In genomic region chr7:132425920-132426319, GRCh38 we compare ENCODE assay signal across 19 cellular contexts.
A peak's percentile ranks its signal among the peaks of the same experiment; 100 is the strongest.
DNase-seq lines count a peak whose midpoint lies in the region; ATAC-seq lines count a peak whose summit lies in the region.
"Had no signal": no experiment of that assay in that cellular context is flagged by ENCODE, and none has a peak within 500 bp of the region (broad histone marks: within the 10 kb centered on the region; RNA-seq: fewer than 3 reads in every experiment).

No MANE protein-coding gene starts in this region.

- peaks cover 13 to 62% (median 60%) of the 10 kb centered on the region in 10 experiments for H3K4me1 ChIP-seq in BLaER1 treated with 17β-estradiol and CSF1 and Interleukin-3, amounts not matched to agents 10 nM and 100 nM
- H3K4me1 ChIP-seq in adipocyte (ENCODE audit: control insufficient read depth, insufficient read depth, low read length) = peaks cover 94% of the 10 kb centered on the region

- H3K36me3 ChIP-seq in BLaER1 treated with 17β-estradiol and CSF1 and Interleukin-3, amounts not matched to agents 10 nM and 100 nM = no peaks in the 10 kb centered on the region
- H3K36me3 ChIP-seq in adipocyte (ENCODE audit: control insufficient read depth, insufficient read depth, low read length, severe bottlenecking) = no peaks in the 10 kb centered on the region
- H3K36me3 ChIP-seq: MG63 had no signal

- H3K9ac ChIP-seq in BLaER1 treated with 17β-estradiol and CSF1 and Interleukin-3, amounts not matched to agents 10 nM and 100 nM = peak overlapping the region in 2 of 11 experiments; percentile 37 to 47; a peak in 2 of 22 replicates
- peak overlapping the region; percentile 55 for H3K9ac ChIP-seq in adipocyte (ENCODE audit: low read length)

- H3K27ac ChIP-seq in BLaER1 treated with 17β-estradiol and CSF1 and Interleukin-3, amounts not matched to agents 10 nM and 100 nM = peak overlapping the region in 5 of 11 experiments; percentile 2 to 58 (median 18); a peak in 4 of 22 replicates

- H4K20me1 ChIP-seq in BLaER1 treated with 17β-estradiol and CSF1 and Interleukin-3, amounts not matched to agents 10 nM and 100 nM = no peaks in the 10 kb centered on the region

- no peak overlapping the region for H3K4me3 ChIP-seq in BLaER1 treated with 17β-estradiol and CSF1 and Interleukin-3, amounts not matched to agents 10 nM and 100 nM
- H3K4me3 ChIP-seq in adipocyte (ENCODE audit: low read length) = no peak overlapping the region
- H3K4me3 ChIP-seq: K562, MG63 had no signal

- intact Hi-C loops in posterior vena cava (cut with DNase I) = no loop called here

- H3K9me3 ChIP-seq in BLaER1 treated with 17β-estradiol and CSF1 and Interleukin-3, amounts not matched to agents 10 nM and 100 nM (replicated peaks in 1 of 11) = peaks cover 0 to 4% (median 0%) of the 10 kb centered on the region in 11 experiments; a peak in 7 of 22 replicates
- H3K9me3 ChIP-seq in adipocyte (ENCODE audit: control insufficient read depth, low read length) = peaks cover 3% of the 10 kb centered on the region
- H3K9me3 ChIP-seq: MG63 had no signal

- no peak for DNase-seq in adipocyte (ENCODE audit: low read depth)
- DNase-seq in medulla oblongata (ENCODE audit: extremely low spot score) = peak; percentile 28
- peak; percentile 13 for DNase-seq in posterior vena cava (ENCODE audit: low spot score)
- no peak for DNase-seq in foreskin melanocyte
- no peak for DNase-seq in NCI-H526 (lab: John Stamatoyannopoulos, UW)
- DNase-seq: ACHN; CD4-positive, alpha-beta memory T cell; DMS79 treated with DMSO at 0.1 percent for 48 hours; HFFc6; MG63; NCI-H1105; NCI-H1694 treated with DMSO at 0.1 percent for 48 hours; NCI-H446 treated with DMSO at 0.1 percent for 48 hours; NCI-H774 had no signal

- no peak for ATAC-seq in HG03457 (IDR thresholded peaks at IDR 0.05; ENCODE audit: unreplicated experiment)
- ATAC-seq: K562, Panc1, Right ventricle myocardium inferior had no signal

- H3K4me2 ChIP-seq in BLaER1 treated with 17β-estradiol and CSF1 and Interleukin-3, amounts not matched to agents 10 nM and 100 nM = peak overlapping the region; percentile 29 to 92 (median 64); a peak in 21 of 22 replicates

- H3K27me3 ChIP-seq in BLaER1 treated with 17β-estradiol and CSF1 and Interleukin-3, amounts not matched to agents 10 nM and 100 nM = no peaks in the 10 kb centered on the region
- no peaks in the 10 kb centered on the region for H3K27me3 ChIP-seq in adipocyte (replicated peaks; ENCODE audit: control insufficient read depth, insufficient read depth, low read length)

Comparison
In these comparisons a context has a peak if more than half of its experiments do, and no peak if none do; other contexts are left out.
1. DNase-seq: peak in medulla oblongata (single experiment) and posterior vena cava (single experiment); none in adipocyte (single experiment), foreskin melanocyte (single experiment) and NCI-H526 (0 of 2).